8 cellular contexts compared by ENCODE assay signal in the genomic region with DNA sequence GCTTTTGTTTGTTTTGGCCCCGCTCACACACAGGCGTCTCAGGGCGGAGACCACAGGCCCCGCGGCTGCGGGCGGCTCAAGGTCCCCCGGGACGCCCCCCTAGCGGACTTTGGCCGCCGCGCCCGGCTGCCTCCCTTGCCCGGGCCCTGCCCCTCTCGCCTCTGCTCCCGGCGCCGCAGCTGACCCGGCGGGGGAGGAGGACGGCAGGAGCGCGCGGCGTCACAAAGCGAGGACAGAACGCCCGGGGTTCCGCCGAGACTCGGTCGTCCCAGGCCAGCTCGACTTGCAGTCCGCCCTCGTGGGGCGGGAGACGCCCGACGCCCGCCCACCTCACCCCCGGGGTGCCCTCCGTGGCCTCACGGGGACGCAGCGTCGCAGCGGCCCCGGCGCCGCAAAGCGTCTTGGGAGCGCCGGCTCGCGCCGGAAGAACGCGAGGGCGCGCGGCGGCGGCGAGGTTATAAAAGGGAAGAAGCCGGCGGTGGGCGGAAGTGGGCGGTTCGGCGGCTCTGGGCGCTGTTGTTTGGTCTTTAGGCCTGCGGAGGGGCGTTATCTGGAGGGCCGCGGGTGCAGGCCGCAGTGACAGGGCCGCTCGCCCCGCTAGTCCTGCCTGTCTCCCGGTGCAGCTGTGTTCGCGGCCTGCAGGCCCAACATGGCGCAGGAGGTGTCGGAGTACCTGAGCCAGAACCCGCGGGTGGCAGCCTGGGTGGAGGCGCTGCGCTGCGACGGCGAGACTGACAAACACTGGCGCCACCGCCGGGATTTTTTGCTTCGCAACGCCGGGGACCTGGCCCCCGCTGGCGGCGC. TPM values are rescaled to one million over a fixed set of nuclear protein-coding genes. Genes with fewer than 3 reads are reported as not detected.
DNase-seq lines count a peak whose midpoint lies in the region; ATAC-seq and TF ChIP-seq lines count a peak whose summit lies in the region.

A gene with protein sequence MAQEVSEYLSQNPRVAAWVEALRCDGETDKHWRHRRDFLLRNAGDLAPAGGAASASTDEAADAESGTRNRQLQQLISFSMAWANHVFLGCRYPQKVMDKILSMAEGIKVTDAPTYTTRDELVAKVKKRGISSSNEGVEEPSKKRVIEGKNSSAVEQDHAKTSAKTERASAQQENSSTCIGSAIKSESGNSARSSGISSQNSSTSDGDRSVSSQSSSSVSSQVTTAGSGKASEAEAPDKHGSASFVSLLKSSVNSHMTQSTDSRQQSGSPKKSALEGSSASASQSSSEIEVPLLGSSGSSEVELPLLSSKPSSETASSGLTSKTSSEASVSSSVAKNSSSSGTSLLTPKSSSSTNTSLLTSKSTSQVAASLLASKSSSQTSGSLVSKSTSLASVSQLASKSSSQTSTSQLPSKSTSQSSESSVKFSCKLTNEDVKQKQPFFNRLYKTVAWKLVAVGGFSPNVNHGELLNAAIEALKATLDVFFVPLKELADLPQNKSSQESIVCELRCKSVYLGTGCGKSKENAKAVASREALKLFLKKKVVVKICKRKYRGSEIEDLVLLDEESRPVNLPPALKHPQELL (plus strand): TSS at position 488 of the 804 bp plus-strand sequence. CDS start 162 bp downstream, at position 650.

- peak within 1 kb of the TSS; percentile 98 for H3K4me3 ChIP-seq in GM12864 (ENCODE audit: low read depth, low read length)

- H3K27me3 Mint-ChIP-seq in activated naive CD4-positive, alpha-beta T cell treated with anti-CD3 and anti-CD28 coated beads, Interleukin-2, amount 50 U/mL, for 24 hours, result no peaks in the 10 kb centered on the region

- ATAC-seq in HG02623 (IDR thresholded peaks at IDR 0.05; ENCODE audit: unreplicated experiment) (peak; percentile 84), SK-N-SH treated with all-trans-retinoic acid at 6 μM for 48 hours (peak; percentile 91), omental fat pad (ENCODE audit: low FRiP score) (peak; percentile 96)

- H3K9me3 Mint-ChIP-seq in activated naive CD4-positive, alpha-beta T cell treated with anti-CD3 and anti-CD28 coated beads, Interleukin-2, amount 50 U/mL, for 24 hours, result no peaks in the 10 kb centered on the region

- H3K4me3 Mint-ChIP-seq in activated naive CD4-positive, alpha-beta T cell treated with anti-CD3 and anti-CD28 coated beads, Interleukin-2, amount 50 U/mL, for 24 hours, result peak within 1 kb of the TSS; percentile 97

- DNase-seq in GM12864 (ENCODE audit: low read depth) (peak; percentile 80), NCI-H1092 treated with DMSO at 0.1 percent for 48 hours (lab: John Stamatoyannopoulos, UW) (peak; percentile 95), globus pallidus (ENCODE audit: low spot score) (peak; percentile 92), omental fat pad (ENCODE audit: low spot score) (peak; percentile 55)

- TF ChIP-seq CTCF in GM12864 (IDR thresholded peaks at IDR 0.05; ENCODE audit: low read depth, low read length, missing control alignments), result peak; percentile 9
- TF ChIP-seq CTCF in omental fat pad (IDR thresholded peaks at IDR 0.05), result no peak

- peaks cover 54% of the 10 kb centered on the region for H3K4me1 Mint-ChIP-seq in activated naive CD4-positive, alpha-beta T cell treated with anti-CD3 and anti-CD28 coated beads, Interleukin-2, amount 50 U/mL, for 24 hours

- peak within 1 kb of the TSS; percentile 98 for H3K27ac Mint-ChIP-seq in activated naive CD4-positive, alpha-beta T cell treated with anti-CD3 and anti-CD28 coated beads, Interleukin-2, amount 50 U/mL, for 24 hours

- H3K27ac ChIP-seq in temporal lobe (ENCODE audit: low read depth, low read length), result peak within 1 kb of the TSS; percentile 93

- H3K36me3 Mint-ChIP-seq in activated naive CD4-positive, alpha-beta T cell treated with anti-CD3 and anti-CD28 coated beads, Interleukin-2, amount 50 U/mL, for 24 hours, result peaks cover 6% of the 10 kb centered on the region

TF ChIP-seq in SK-N-SH treated with all-trans-retinoic acid at 6 μM for 48 hours, 23 proteins besides CTCF, POLR2A, EP300 and RAD21 (continues in another document):
- TF ChIP-seq TCF4 (CRISPR knock-in tag; IDR thresholded peaks at IDR 0.05; ENCODE audit: borderline replicate concordance) (no peak), GLIS3 (CRISPR knock-in tag; IDR thresholded peaks at IDR 0.05) (no peak; the same call in none of the 2 replicates), ARNTL (CRISPR knock-in tag; IDR thresholded peaks at IDR 0.05; ENCODE audit: borderline replicate concordance, low read depth) (no peak), TOX (CRISPR knock-in tag; IDR thresholded peaks at IDR 0.05; ENCODE audit: borderline replicate concordance) (no peak), CSDC2 (CRISPR knock-in tag; IDR thresholded peaks at IDR 0.05) (0 out of 2 replicates have a peak, but pooled peaks have one; percentile 10), ZFP3 (CRISPR knock-in tag; IDR thresholded peaks at IDR 0.05) (no peak), ZNF70 (CRISPR knock-in tag; IDR thresholded peaks at IDR 0.05) (peak; percentile 96), OSR1 (CRISPR knock-in tag; IDR thresholded peaks at IDR 0.05) (no peak)
- TF ChIP-seq, protein P1, sequence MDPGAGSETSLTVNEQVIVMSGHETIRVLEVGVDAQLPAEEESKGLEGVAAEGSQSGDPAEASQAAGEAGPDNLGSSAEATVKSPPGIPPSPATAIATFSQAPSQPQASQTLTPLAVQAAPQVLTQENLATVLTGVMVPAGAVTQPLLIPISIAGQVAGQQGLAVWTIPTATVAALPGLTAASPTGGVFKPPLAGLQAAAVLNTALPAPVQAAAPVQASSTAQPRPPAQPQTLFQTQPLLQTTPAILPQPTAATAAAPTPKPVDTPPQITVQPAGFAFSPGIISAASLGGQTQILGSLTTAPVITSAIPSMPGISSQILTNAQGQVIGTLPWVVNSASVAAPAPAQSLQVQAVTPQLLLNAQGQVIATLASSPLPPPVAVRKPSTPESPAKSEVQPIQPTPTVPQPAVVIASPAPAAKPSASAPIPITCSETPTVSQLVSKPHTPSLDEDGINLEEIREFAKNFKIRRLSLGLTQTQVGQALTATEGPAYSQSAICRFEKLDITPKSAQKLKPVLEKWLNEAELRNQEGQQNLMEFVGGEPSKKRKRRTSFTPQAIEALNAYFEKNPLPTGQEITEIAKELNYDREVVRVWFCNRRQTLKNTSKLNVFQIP (CRISPR knock-in tag; IDR thresholded peaks at IDR 0.05; ENCODE audit: borderline replicate concordance, low read depth), result no peak
- TF ChIP-seq, protein P2, sequence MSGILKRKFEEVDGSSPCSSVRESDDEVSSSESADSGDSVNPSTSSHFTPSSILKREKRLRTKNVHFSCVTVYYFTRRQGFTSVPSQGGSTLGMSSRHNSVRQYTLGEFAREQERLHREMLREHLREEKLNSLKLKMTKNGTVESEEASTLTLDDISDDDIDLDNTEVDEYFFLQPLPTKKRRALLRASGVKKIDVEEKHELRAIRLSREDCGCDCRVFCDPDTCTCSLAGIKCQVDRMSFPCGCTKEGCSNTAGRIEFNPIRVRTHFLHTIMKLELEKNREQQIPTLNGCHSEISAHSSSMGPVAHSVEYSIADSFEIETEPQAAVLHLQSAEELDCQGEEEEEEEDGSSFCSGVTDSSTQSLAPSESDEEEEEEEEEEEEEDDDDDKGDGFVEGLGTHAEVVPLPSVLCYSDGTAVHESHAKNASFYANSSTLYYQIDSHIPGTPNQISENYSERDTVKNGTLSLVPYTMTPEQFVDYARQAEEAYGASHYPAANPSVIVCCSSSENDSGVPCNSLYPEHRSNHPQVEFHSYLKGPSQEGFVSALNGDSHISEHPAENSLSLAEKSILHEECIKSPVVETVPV (CRISPR knock-in tag; IDR thresholded peaks at IDR 0.05), result no peak
- TF ChIP-seq, protein P3, sequence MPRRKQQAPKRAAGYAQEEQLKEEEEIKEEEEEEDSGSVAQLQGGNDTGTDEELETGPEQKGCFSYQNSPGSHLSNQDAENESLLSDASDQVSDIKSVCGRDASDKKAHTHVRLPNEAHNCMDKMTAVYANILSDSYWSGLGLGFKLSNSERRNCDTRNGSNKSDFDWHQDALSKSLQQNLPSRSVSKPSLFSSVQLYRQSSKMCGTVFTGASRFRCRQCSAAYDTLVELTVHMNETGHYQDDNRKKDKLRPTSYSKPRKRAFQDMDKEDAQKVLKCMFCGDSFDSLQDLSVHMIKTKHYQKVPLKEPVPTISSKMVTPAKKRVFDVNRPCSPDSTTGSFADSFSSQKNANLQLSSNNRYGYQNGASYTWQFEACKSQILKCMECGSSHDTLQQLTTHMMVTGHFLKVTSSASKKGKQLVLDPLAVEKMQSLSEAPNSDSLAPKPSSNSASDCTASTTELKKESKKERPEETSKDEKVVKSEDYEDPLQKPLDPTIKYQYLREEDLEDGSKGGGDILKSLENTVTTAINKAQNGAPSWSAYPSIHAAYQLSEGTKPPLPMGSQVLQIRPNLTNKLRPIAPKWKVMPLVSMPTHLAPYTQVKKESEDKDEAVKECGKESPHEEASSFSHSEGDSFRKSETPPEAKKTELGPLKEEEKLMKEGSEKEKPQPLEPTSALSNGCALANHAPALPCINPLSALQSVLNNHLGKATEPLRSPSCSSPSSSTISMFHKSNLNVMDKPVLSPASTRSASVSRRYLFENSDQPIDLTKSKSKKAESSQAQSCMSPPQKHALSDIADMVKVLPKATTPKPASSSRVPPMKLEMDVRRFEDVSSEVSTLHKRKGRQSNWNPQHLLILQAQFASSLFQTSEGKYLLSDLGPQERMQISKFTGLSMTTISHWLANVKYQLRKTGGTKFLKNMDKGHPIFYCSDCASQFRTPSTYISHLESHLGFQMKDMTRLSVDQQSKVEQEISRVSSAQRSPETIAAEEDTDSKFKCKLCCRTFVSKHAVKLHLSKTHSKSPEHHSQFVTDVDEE (CRISPR knock-in tag; IDR thresholded peaks at IDR 0.05), result peak; percentile 73; the same call in 1 of the 2 replicates
- TF ChIP-seq, protein P4, sequence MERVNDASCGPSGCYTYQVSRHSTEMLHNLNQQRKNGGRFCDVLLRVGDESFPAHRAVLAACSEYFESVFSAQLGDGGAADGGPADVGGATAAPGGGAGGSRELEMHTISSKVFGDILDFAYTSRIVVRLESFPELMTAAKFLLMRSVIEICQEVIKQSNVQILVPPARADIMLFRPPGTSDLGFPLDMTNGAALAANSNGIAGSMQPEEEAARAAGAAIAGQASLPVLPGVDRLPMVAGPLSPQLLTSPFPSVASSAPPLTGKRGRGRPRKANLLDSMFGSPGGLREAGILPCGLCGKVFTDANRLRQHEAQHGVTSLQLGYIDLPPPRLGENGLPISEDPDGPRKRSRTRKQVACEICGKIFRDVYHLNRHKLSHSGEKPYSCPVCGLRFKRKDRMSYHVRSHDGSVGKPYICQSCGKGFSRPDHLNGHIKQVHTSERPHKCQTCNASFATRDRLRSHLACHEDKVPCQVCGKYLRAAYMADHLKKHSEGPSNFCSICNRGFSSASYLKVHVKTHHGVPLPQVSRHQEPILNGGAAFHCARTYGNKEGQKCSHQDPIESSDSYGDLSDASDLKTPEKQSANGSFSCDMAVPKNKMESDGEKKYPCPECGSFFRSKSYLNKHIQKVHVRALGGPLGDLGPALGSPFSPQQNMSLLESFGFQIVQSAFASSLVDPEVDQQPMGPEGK (CRISPR knock-in tag; IDR thresholded peaks at IDR 0.05; ENCODE audit: borderline replicate concordance), result no peak

RNA-seq across cellular contexts. Expression of the gene that starts here (rescaled TPM):
- total RNA-seq in omental fat pad (10 to 100 TPM; 16.1 to 25.2 (median 20.1) TPM), temporal lobe (19.9 TPM)

Comparison
In these comparisons a context has a peak if more than half of its experiments do, and no peak if none do; other contexts are left out.
1. Peak in every context shown above with its lines: DNase-seq, ATAC-seq, H3K4me3 ChIP-seq and H3K27ac ChIP-seq.